ENCODE assay signal across 1 cellular context in genomic region chr12:1595026-1595561, GRCh38.
TF ChIP-seq lines count a peak whose summit lies in the region.

No MANE protein-coding gene starts in this region.

TF ChIP-seq in HepG2, 621 proteins besides CTCF, POLR2A, EP300 and RAD21 (continued from another document and continues in another):
- TF ChIP-seq ZNF18 (CRISPR knock-in tag; IDR thresholded peaks at IDR 0.05; ENCODE audit: insufficient replicate concordance) = peak; percentile 9
- no peak for TF ChIP-seq JARID2 (CRISPR knock-in tag; IDR thresholded peaks at IDR 0.05; ENCODE audit: insufficient replicate concordance)
- no peak for TF ChIP-seq ZNF577 (CRISPR knock-in tag; IDR thresholded peaks at IDR 0.05; ENCODE audit: borderline replicate concordance, low read depth)
- TF ChIP-seq SNRNP70 (IDR thresholded peaks at IDR 0.05; ENCODE audit: low read depth, low read length) = no peak
- TF ChIP-seq RBM39 (IDR thresholded peaks at IDR 0.05; ENCODE audit: low read depth, low read length, poor library complexity, severe bottlenecking) = no peak
- 0 out of 2 replicates have a peak, but pooled peaks have one; percentile 2 for TF ChIP-seq NR2C2 (CRISPR knock-in tag; IDR thresholded peaks at IDR 0.05; ENCODE audit: borderline replicate concordance)
- TF ChIP-seq SMARCC2 (IDR thresholded peaks at IDR 0.05) = no peak
- no peak for TF ChIP-seq PHF8 (CRISPR knock-in tag; IDR thresholded peaks at IDR 0.05)
- no peak for TF ChIP-seq ZNF441 (CRISPR knock-in tag; IDR thresholded peaks at IDR 0.05; ENCODE audit: borderline replicate concordance)
- no peak for TF ChIP-seq ZNF792 (CRISPR knock-in tag; IDR thresholded peaks at IDR 0.05)
- TF ChIP-seq NAIF1 (CRISPR knock-in tag; IDR thresholded peaks at IDR 0.05; ENCODE audit: borderline replicate concordance) = no peak
- no peak for TF ChIP-seq ZNF496 (CRISPR knock-in tag; IDR thresholded peaks at IDR 0.05; ENCODE audit: insufficient replicate concordance)
- no peak for TF ChIP-seq ZNF660 (CRISPR knock-in tag; IDR thresholded peaks at IDR 0.05; ENCODE audit: borderline replicate concordance, low read depth)
- TF ChIP-seq TIGD3 (CRISPR knock-in tag; IDR thresholded peaks at IDR 0.05; ENCODE audit: borderline replicate concordance) = no peak
- no peak for TF ChIP-seq ARID5B (CRISPR knock-in tag; IDR thresholded peaks at IDR 0.05)
- TF ChIP-seq GMEB1 (CRISPR knock-in tag; IDR thresholded peaks at IDR 0.05; ENCODE audit: borderline replicate concordance) = 0 out of 2 replicates have a peak, but pooled peaks have one; percentile 3
- no peak for TF ChIP-seq CCAR2 (optimal IDR thresholded peaks at IDR 0.05; ENCODE audit: low read depth, low read length)
- no peak for TF ChIP-seq ZNF207 (IDR thresholded peaks at IDR 0.05; ENCODE audit: borderline replicate concordance)
- TF ChIP-seq THAP8 (CRISPR knock-in tag; IDR thresholded peaks at IDR 0.05; ENCODE audit: borderline replicate concordance) = no peak
- no peak for TF ChIP-seq ZMAT3 (CRISPR knock-in tag; conservative IDR thresholded peaks at IDR 0.05)
- no peak for TF ChIP-seq FOSL1 (CRISPR knock-in tag; IDR thresholded peaks at IDR 0.05; ENCODE audit: borderline replicate concordance)
- no peak for TF ChIP-seq BRF2 (CRISPR knock-in tag; IDR thresholded peaks at IDR 0.05)
- TF ChIP-seq CREB1 (IDR thresholded peaks at IDR 0.05) = no peak
- no peak for TF ChIP-seq CREB1 (CRISPR knock-in tag; IDR thresholded peaks at IDR 0.05)
- 0 out of 2 replicates have a peak, but pooled peaks have one; percentile 6 for TF ChIP-seq ZNF891 (CRISPR knock-in tag; IDR thresholded peaks at IDR 0.05)
- no peak for TF ChIP-seq USF2 (IDR thresholded peaks at IDR 0.05; ENCODE audit: low read depth, low read length)
- peak; percentile 15; the same call in 1 of the 2 replicates for TF ChIP-seq USF2 (CRISPR knock-in tag; IDR thresholded peaks at IDR 0.05; ENCODE audit: borderline replicate concordance)
- no peak for TF ChIP-seq ZFAT (CRISPR knock-in tag; conservative IDR thresholded peaks at IDR 0.05)
- TF ChIP-seq ZEB1 (IDR thresholded peaks at IDR 0.05; ENCODE audit: insufficient replicate concordance, low read depth) = no peak
- TF ChIP-seq ATF5 (CRISPR knock-in tag; IDR thresholded peaks at IDR 0.05; ENCODE audit: low read depth) = no peak
- no peak for TF ChIP-seq TRIM24 (CRISPR knock-in tag; IDR thresholded peaks at IDR 0.05)
- TF ChIP-seq ELF1 (CRISPR knock-in tag; IDR thresholded peaks at IDR 0.05) = 0 out of 2 replicates have a peak, but pooled peaks have one; percentile 2
- no peak; the same call in 1 of the 2 replicates for TF ChIP-seq ZFX (CRISPR knock-in tag; IDR thresholded peaks at IDR 0.05; ENCODE audit: low read depth)
- TF ChIP-seq JDP2 (CRISPR knock-in tag; IDR thresholded peaks at IDR 0.05; ENCODE audit: borderline replicate concordance) = no peak
- TF ChIP-seq ZFP1 (CRISPR knock-in tag; IDR thresholded peaks at IDR 0.05) = no peak
- no peak for TF ChIP-seq ZNF333 (CRISPR knock-in tag; IDR thresholded peaks at IDR 0.05; ENCODE audit: borderline replicate concordance)
- 0 out of 2 replicates have a peak, but pooled peaks have one; percentile 8 for TF ChIP-seq RNF2 (conservative IDR thresholded peaks at IDR 0.05; ENCODE audit: low read depth)
- no peak for TF ChIP-seq ATAD3A (CRISPR knock-in tag; IDR thresholded peaks at IDR 0.05)
- TF ChIP-seq ZNF274 (CRISPR knock-in tag; IDR thresholded peaks at IDR 0.05) = no peak
- no peak for TF ChIP-seq ZKSCAN5 (CRISPR knock-in tag; IDR thresholded peaks at IDR 0.05)
- no peak for TF ChIP-seq MXD3 (CRISPR knock-in tag; IDR thresholded peaks at IDR 0.05)
- TF ChIP-seq GRHL1 (CRISPR knock-in tag; conservative IDR thresholded peaks at IDR 0.05) = no peak
- TF ChIP-seq ZNF30 (CRISPR knock-in tag; IDR thresholded peaks at IDR 0.05) = no peak
- no peak for TF ChIP-seq ZBTB10 (CRISPR knock-in tag; IDR thresholded peaks at IDR 0.05; ENCODE audit: borderline replicate concordance)
